8 cellular contexts compared by ENCODE assay signal in the genomic region with DNA sequence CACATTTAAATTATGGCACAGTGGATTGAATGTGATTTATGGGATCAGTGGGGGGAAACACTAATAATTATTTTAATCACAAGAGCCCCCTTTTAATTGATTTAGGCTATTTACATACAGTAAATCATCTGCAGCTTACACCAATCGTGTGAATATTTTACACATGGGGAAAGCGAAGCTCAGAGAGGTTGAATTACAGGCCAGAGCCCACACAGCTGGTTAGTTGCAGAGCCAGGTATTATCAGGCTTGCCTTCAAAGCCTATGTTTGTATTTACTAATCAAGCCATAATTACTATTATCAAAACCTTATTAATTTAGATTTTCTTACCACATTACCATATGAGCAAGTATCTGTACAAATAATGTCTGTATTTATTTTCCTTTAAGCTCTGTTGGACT. TPM values are rescaled to one million over a fixed set of nuclear protein-coding genes. Genes with fewer than 3 reads are reported as not detected.
DNase-seq lines count a peak whose midpoint lies in the region; ATAC-seq and TF ChIP-seq lines count a peak whose summit lies in the region.

No MANE protein-coding gene starts in this region.

- POLR2A ChIA-PET in HEK293 (lab: Yijun Ruan, JAX) = interaction anchor here (1.4 to 2.3 kb wide), 5 partner anchors 9 to 1194 kb away, joined by 4 to 12 read pairs (median 8); no protein-coding TSS in a partner anchor

- peaks cover 21% of the 10 kb centered on the region for H3K4me1 Mint-ChIP-seq in T-helper 17 cell

- peak overlapping the region; percentile 99 for H3K27ac Mint-ChIP-seq in T-helper 17 cell

- H3K9me3 ChIP-seq in HEK293 (ENCODE audit: control insufficient read depth, insufficient read depth, low read depth, low read length) (no peaks in the 10 kb centered on the region), T-helper 17 cell (ENCODE audit: control insufficient read depth, low read length, poor library complexity, severe bottlenecking) (no peaks in the 10 kb centered on the region)

- TF ChIP-seq CTCF in HEK293 (tag by site-specific recombination; IDR thresholded peaks at IDR 0.05) = no peak
- no peak for TF ChIP-seq CTCF in foreskin keratinocyte (conservative IDR thresholded peaks at IDR 0.05)

- no peaks in the 10 kb centered on the region for H3K36me3 ChIP-seq in HEK293 (ENCODE audit: control insufficient read depth in 2 of 2, insufficient read depth in 1 of 2, low read length in 2 of 2)

- ATAC-seq in T-helper 17 cell (no peak), foreskin keratinocyte (no peak), HG03460 (IDR thresholded peaks at IDR 0.05; ENCODE audit: unreplicated experiment) (no peak), HG03354 (IDR thresholded peaks at IDR 0.05; ENCODE audit: poor library complexity, severe bottlenecking, unreplicated experiment) (no peak)

- peak overlapping the region; percentile 99 for H3K4me3 Mint-ChIP-seq in T-helper 17 cell

- H3K4me1 ChIP-seq in HEK293 (ENCODE audit: control insufficient read depth, insufficient read depth, low read length) (peaks cover 6% of the 10 kb centered on the region), foreskin keratinocyte (peaks cover 26% of the 10 kb centered on the region)

- no peaks in the 10 kb centered on the region for H3K27me3 ChIP-seq in foreskin keratinocyte

- peak overlapping the region; percentile 58; the same call in 1 of the 2 replicates for H3K27ac ChIP-seq in HEK293 (ENCODE audit: extremely low read depth, low read depth, low read length)
- peak overlapping the region; percentile 55 for H3K27ac ChIP-seq in foreskin keratinocyte
- peak overlapping the region in 20 of 21 experiments; percentile 83 to 98 (median 93) for H3K27ac ChIP-seq in skin epidermis

- DNase-seq in T-helper 17 cell (no peak), foreskin keratinocyte (no peak), SKM-1 treated with dmso at 0.1 percent for 144 hours (lab: John Stamatoyannopoulos, UW; ENCODE audit: unreplicated experiment) (no peak), iPS-NIHi7 (ENCODE audit: extremely low spot score) (no peak)

- no peaks in the 10 kb centered on the region for H3K27me3 Mint-ChIP-seq in T-helper 17 cell

- H3K4me3 ChIP-seq in HEK293 (ENCODE audit: low read depth, low read length) (peak overlapping the region; percentile 91), skin epidermis (peak overlapping the region; percentile 59 to 97 (median 83))

- no peaks in the 10 kb centered on the region for H3K36me3 Mint-ChIP-seq in T-helper 17 cell (ENCODE audit: low read depth)

- CTCF ChIA-PET in HEK293 (lab: Yijun Ruan, JAX) = no interaction called here

TF ChIP-seq in HEK293, 187 proteins besides CTCF, POLR2A, EP300 and RAD21:
- TF ChIP-seq, protein P1, sequence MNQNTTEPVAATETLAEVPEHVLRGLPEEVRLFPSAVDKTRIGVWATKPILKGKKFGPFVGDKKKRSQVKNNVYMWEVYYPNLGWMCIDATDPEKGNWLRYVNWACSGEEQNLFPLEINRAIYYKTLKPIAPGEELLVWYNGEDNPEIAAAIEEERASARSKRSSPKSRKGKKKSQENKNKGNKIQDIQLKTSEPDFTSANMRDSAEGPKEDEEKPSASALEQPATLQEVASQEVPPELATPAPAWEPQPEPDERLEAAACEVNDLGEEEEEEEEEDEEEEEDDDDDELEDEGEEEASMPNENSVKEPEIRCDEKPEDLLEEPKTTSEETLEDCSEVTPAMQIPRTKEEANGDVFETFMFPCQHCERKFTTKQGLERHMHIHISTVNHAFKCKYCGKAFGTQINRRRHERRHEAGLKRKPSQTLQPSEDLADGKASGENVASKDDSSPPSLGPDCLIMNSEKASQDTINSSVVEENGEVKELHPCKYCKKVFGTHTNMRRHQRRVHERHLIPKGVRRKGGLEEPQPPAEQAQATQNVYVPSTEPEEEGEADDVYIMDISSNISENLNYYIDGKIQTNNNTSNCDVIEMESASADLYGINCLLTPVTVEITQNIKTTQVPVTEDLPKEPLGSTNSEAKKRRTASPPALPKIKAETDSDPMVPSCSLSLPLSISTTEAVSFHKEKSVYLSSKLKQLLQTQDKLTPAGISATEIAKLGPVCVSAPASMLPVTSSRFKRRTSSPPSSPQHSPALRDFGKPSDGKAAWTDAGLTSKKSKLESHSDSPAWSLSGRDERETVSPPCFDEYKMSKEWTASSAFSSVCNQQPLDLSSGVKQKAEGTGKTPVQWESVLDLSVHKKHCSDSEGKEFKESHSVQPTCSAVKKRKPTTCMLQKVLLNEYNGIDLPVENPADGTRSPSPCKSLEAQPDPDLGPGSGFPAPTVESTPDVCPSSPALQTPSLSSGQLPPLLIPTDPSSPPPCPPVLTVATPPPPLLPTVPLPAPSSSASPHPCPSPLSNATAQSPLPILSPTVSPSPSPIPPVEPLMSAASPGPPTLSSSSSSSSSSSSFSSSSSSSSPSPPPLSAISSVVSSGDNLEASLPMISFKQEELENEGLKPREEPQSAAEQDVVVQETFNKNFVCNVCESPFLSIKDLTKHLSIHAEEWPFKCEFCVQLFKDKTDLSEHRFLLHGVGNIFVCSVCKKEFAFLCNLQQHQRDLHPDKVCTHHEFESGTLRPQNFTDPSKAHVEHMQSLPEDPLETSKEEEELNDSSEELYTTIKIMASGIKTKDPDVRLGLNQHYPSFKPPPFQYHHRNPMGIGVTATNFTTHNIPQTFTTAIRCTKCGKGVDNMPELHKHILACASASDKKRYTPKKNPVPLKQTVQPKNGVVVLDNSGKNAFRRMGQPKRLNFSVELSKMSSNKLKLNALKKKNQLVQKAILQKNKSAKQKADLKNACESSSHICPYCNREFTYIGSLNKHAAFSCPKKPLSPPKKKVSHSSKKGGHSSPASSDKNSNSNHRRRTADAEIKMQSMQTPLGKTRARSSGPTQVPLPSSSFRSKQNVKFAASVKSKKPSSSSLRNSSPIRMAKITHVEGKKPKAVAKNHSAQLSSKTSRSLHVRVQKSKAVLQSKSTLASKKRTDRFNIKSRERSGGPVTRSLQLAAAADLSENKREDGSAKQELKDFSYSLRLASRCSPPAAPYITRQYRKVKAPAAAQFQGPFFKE (tag by site-specific recombination; IDR thresholded peaks at IDR 0.05; ENCODE audit: borderline replicate concordance) = no peak
- TF ChIP-seq ZXDB (tag by site-specific recombination; IDR thresholded peaks at IDR 0.05) = no peak
- no peak for TF ChIP-seq ZNF654 (tag by site-specific recombination; IDR thresholded peaks at IDR 0.05; ENCODE audit: low read depth)
- no peak for TF ChIP-seq ZNF404 (tag by site-specific recombination; IDR thresholded peaks at IDR 0.05)
- TF ChIP-seq, protein P2, sequence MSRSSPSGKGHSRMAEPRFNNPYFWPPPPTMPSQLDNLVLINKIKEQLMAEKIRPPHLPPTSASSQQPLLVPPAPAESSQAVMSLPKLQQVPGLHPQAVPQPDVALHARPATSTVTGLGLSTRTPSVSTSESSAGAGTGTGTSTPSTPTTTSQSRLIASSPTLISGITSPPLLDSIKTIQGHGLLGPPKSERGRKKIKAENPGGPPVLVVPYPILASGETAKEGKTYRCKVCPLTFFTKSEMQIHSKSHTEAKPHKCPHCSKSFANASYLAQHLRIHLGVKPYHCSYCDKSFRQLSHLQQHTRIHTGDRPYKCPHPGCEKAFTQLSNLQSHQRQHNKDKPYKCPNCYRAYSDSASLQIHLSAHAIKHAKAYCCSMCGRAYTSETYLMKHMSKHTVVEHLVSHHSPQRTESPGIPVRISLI (tag by site-specific recombination; IDR thresholded peaks at IDR 0.05) = no peak
- no peak for TF ChIP-seq ZNF157 (tag by site-specific recombination; IDR thresholded peaks at IDR 0.05)
- no peak for TF ChIP-seq KLF10 (tag by site-specific recombination; IDR thresholded peaks at IDR 0.05)
- TF ChIP-seq, protein P3, sequence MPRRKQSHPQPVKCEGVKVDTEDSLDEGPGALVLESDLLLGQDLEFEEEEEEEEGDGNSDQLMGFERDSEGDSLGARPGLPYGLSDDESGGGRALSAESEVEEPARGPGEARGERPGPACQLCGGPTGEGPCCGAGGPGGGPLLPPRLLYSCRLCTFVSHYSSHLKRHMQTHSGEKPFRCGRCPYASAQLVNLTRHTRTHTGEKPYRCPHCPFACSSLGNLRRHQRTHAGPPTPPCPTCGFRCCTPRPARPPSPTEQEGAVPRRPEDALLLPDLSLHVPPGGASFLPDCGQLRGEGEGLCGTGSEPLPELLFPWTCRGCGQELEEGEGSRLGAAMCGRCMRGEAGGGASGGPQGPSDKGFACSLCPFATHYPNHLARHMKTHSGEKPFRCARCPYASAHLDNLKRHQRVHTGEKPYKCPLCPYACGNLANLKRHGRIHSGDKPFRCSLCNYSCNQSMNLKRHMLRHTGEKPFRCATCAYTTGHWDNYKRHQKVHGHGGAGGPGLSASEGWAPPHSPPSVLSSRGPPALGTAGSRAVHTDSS (tag by site-specific recombination; IDR thresholded peaks at IDR 0.05) = 0 out of 2 replicates have a peak, but pooled peaks have one; percentile 2
- TF ChIP-seq ZNF184 (tag by site-specific recombination; IDR thresholded peaks at IDR 0.05) = no peak
- peak; percentile 87; the same call in 1 of the 2 replicates for TF ChIP-seq ZNF768 (tag by site-specific recombination; IDR thresholded peaks at IDR 0.05)
- no peak for TF ChIP-seq ZNF140 (tag by site-specific recombination; IDR thresholded peaks at IDR 0.05)
- TF ChIP-seq, protein P4, sequence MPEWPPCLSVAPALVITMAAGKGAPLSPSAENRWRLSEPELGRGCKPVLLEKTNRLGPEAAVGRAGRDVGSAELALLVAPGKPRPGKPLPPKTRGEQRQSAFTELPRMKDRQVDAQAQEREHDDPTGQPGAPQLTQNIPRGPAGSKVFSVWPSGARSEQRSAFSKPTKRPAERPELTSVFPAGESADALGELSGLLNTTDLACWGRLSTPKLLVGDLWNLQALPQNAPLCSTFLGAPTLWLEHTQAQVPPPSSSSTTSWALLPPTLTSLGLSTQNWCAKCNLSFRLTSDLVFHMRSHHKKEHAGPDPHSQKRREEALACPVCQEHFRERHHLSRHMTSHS (tag by site-specific recombination; IDR thresholded peaks at IDR 0.05) = no peak

RNA-seq across cellular contexts. Expression of a gene that starts 0.7 kb away (rescaled TPM):
- total RNA-seq in T-helper 17 cell (10 to 100 TPM; 25.7 to 36.9 TPM), foreskin keratinocyte (38.8 and 46.4 TPM in 2 replicates)
- polyA plus RNA-seq in foreskin keratinocyte = 46.1 and 56.6 TPM in 2 replicates

RNA-seq across cellular contexts. Expression of a gene that starts 1.5 kb away (rescaled TPM):
- total RNA-seq in T-helper 17 cell (10 to 100 TPM; 26.0 to 26.5 TPM), foreskin keratinocyte (49.3 and 59.3 TPM in 2 replicates)
- 11.6 and 12.0 TPM in 2 replicates for polyA plus RNA-seq in foreskin keratinocyte
